ENCODE assay signal across 8 cellular contexts in genomic region chr6:121780325-121781313, GRCh38.
DNase-seq lines count a peak whose midpoint lies in the region; ATAC-seq and TF ChIP-seq lines count a peak whose summit lies in the region.

No MANE protein-coding gene starts in this region.

- H2AK5ac ChIP-seq in trophoblast cell (ENCODE audit: low read length) = no peak overlapping the region

- DNase-seq in D341Med (ENCODE audit: low spot score) = peak; percentile 16
- peak; percentile 90 for DNase-seq in NCI-H446 treated with DMSO at 0.1 percent for 48 hours (lab: John Stamatoyannopoulos, UW)
- DNase-seq in esophagus squamous epithelium (lab: John Stamatoyannopoulos, UW) = no peak
- peak in 1 of 2 donors; percentile 4 for DNase-seq in trophoblast cell
- no peak for DNase-seq in NOMO-1 treated with dmso at 0.1 percent for 144 hours (lab: John Stamatoyannopoulos, UW; ENCODE audit: unreplicated experiment)
- DNase-seq in stimulated activated CD4-positive, alpha-beta T cell treated with anti-CD3 and anti-CD28 coated beads, Interleukin-2, amount 100 ng/mL, for 48 hours = no peak
- DNase-seq in T-helper 2 cell = no peak

- H3K4me1 ChIP-seq in esophagus squamous epithelium (peaks cover 0 to 31% (median 7%) of the 10 kb centered on the region in 3 donors), trophoblast cell (ENCODE audit: control insufficient read depth in 1 of 2, insufficient read depth in 2 of 2, low read length in 2 of 2) (peaks cover 0 to 2% of the 10 kb centered on the region in 2 experiments)

- no peaks in the 10 kb centered on the region for H3K79me2 ChIP-seq in trophoblast cell (ENCODE audit: control insufficient read depth, insufficient read depth, low read length, poor library complexity)

- H3K9me3 ChIP-seq in esophagus squamous epithelium (peaks cover 0 to 10% (median 0%) of the 10 kb centered on the region in 3 donors), trophoblast cell (ENCODE audit: insufficient read depth, low read depth, low read length) (no peaks in the 10 kb centered on the region)

- no peak overlapping the region for H2BK5ac ChIP-seq in trophoblast cell (ENCODE audit: low read depth, low read length, poor library complexity)

- H2BK120ac ChIP-seq in trophoblast cell (ENCODE audit: insufficient read depth, low read length, poor library complexity) = no peak overlapping the region

- no peak overlapping the region for H3K14ac ChIP-seq in trophoblast cell (ENCODE audit: low read length)

- no peak for ATAC-seq in HG03520 (IDR thresholded peaks at IDR 0.05; ENCODE audit: unreplicated experiment)

- no peak overlapping the region for H3K9ac ChIP-seq in trophoblast cell (ENCODE audit: low read length)

- no peak for TF ChIP-seq POLR2A in esophagus squamous epithelium (IDR thresholded peaks at IDR 0.05)

- no peak overlapping the region for H3K4me3 ChIP-seq in esophagus squamous epithelium
- peak overlapping the region; percentile 3 for H3K4me3 ChIP-seq in trophoblast cell (ENCODE audit: low read depth, low read length)

- H3K4me2 ChIP-seq in trophoblast cell (ENCODE audit: low read length) = no peak overlapping the region

- no peak for TF ChIP-seq CTCF in esophagus squamous epithelium (IDR thresholded peaks at IDR 0.05)

- H4K91ac ChIP-seq in trophoblast cell (ENCODE audit: low read depth, low read length) = no peak overlapping the region

- no peaks in the 10 kb centered on the region for H3K79me1 ChIP-seq in trophoblast cell (ENCODE audit: low read length)

- no peak overlapping the region for H3K4ac ChIP-seq in trophoblast cell (ENCODE audit: low read depth, low read length)

- no peak overlapping the region for H2BK12ac ChIP-seq in trophoblast cell (ENCODE audit: low read length)

- H3K36me3 ChIP-seq in esophagus squamous epithelium = no peaks in the 10 kb centered on the region
- H3K36me3 ChIP-seq in trophoblast cell (ENCODE audit: control insufficient read depth in 1 of 2, insufficient read depth in 2 of 2, low read length in 2 of 2) = no peaks in the 10 kb centered on the region

- no peak overlapping the region for H4K12ac ChIP-seq in trophoblast cell (ENCODE audit: low read depth, low read length)

- H3K18ac ChIP-seq in trophoblast cell (ENCODE audit: low read length) = no peak overlapping the region

- 37 to 59% methylated on average over 1 to 3 of the region's 3 CpGs for WGBS in esophagus squamous epithelium, 2 donors
- no CpG with 5 or more reads among the region's 3 CpGs for WGBS in trophoblast cell (ENCODE audit: extremely low coverage, insufficient coverage, insufficient read length)

- no peak overlapping the region for H2AFZ ChIP-seq in trophoblast cell (ENCODE audit: insufficient read depth, low read length, poor library complexity)

- no peak overlapping the region for H3K23ac ChIP-seq in trophoblast cell (ENCODE audit: low read length)

- intact Hi-C loops in esophagus squamous epithelium (cut with DNase I) = no loop called here

- no peak overlapping the region for H4K8ac ChIP-seq in trophoblast cell (ENCODE audit: low read depth, low read length)

- peak overlapping the region; percentile 62 to 87 (median 72) for H3K27ac ChIP-seq in esophagus squamous epithelium
- no peak overlapping the region for H3K27ac ChIP-seq in trophoblast cell (ENCODE audit: low read depth, low read length)

- H3K27me3 ChIP-seq in esophagus squamous epithelium (no peaks in the 10 kb centered on the region), trophoblast cell (ENCODE audit: insufficient read depth, low read length) (no peaks in the 10 kb centered on the region)

Comparison
In these comparisons a context has a peak if more than half of its experiments do, and no peak if none do; other contexts are left out.
1. DNase-seq: peak in D341Med (single experiment) and NCI-H446 treated with DMSO at 0.1 percent for 48 hours (single experiment); none in esophagus squamous epithelium (single experiment), NOMO-1 treated with dmso at 0.1 percent for 144 hours (single experiment), stimulated activated CD4-positive, alpha-beta T cell treated with anti-CD3 and anti-CD28 coated beads, Interleukin-2, amount 100 ng/mL, for 48 hours (0 of 2) and T-helper 2 cell (0 of 5).